ENCODE assay signal across 22 cellular contexts in genomic region chr13:107585466-107585865, GRCh38.
DNase-seq lines count a peak whose midpoint lies in the region; FAIRE-seq and TF ChIP-seq lines count a peak whose summit lies in the region.
"Had no signal": no experiment of that assay in that cellular context is flagged by ENCODE, and none has a peak within 500 bp of the region (broad histone marks: within the 10 kb centered on the region; RNA-seq: fewer than 3 reads in every experiment).

No MANE protein-coding gene starts in this region.

- H3K27ac ChIP-seq in endothelial cell of umbilical vein (ENCODE audit: insufficient read depth, low read depth, low read length): no peak overlapping the region
- H3K27ac ChIP-seq: thoracic aorta had no signal

- FAIRE-seq in H54 (lab: Jason Lieb, UNC): peak; percentile 96
- peak; percentile 71 for FAIRE-seq in endothelial cell of umbilical vein (lab: Jason Lieb, UNC)
- FAIRE-seq: bronchial epithelial cell, GM12878 had no signal

- no TSS peak for BruUV-seq in endothelial cell of umbilical vein (replicated peaks; lab: Mats Ljungman, UMichigan)

- POLR2A ChIA-PET in endothelial cell of umbilical vein (lab: Charles Lee): no interaction called here

- no peak overlapping the region for H2AFZ ChIP-seq in endothelial cell of umbilical vein (ENCODE audit: low read depth, low read length)

- DNase-seq in COLO668 (lab: John Stamatoyannopoulos, UW; ENCODE audit: unreplicated experiment) (peak; percentile 56), H54 (ENCODE audit: insufficient read length, low spot score) (no peak), NCI-H510A treated with DMSO at 0.1 percent for 48 hours (lab: John Stamatoyannopoulos, UW) (peak; percentile 44), endothelial cell of umbilical vein (ENCODE audit: low read depth, low spot score) (peak; percentile 78), NCI-H1436 (lab: John Stamatoyannopoulos, UW) (no peak), NK-92 (lab: John Stamatoyannopoulos, UW; ENCODE audit: unreplicated experiment) (no peak)
- no peak for DNase-seq in activated naive CD4-positive, alpha-beta T cell treated with anti-CD3 and anti-CD28 coated beads, Interleukin-2, amount 10 ng/mL, durations not matched to agents 7 days and 5 days
- no peak for DNase-seq in activated CD4-positive, alpha-beta T cell treated with anti-CD3 and anti-CD28 coated beads for 48 hours
- DNase-seq: activated CD8-positive, alpha-beta T cell treated with anti-CD3 and anti-CD28 coated beads, Interleukin-2, amount 10 ng/mL, durations not matched to agents 7 days and 5 days; activated T-cell treated with anti-CD3 and anti-CD28 coated beads, Interleukin-2, amount 50 U/mL, for 48 hours; GDM1; head of caudate nucleus; nucleus accumbens; right cardiac atrium; Right ventricle myocardium superior; stimulated activated CD4-positive, alpha-beta T cell treated with anti-CD3 and anti-CD28 coated beads, Interleukin-15, amount 100 ng/mL, for 24 hours; T-helper 2 cell had no signal

- CTCF ChIA-PET in endothelial cell of umbilical vein (lab: Charles Lee): no interaction called here
- CTCF ChIA-PET in activated naive CD4-positive, alpha-beta T cell treated with anti-CD3 and anti-CD28 coated beads, Interleukin-2, amount 10 ng/mL, durations not matched to agents 7 days and 5 days (lab: Charles Lee): interaction anchor here (0.7 kb wide), 1 partner anchor 1855 kb away, joined by 4 read pairs; no protein-coding TSS in a partner anchor

- no peaks in the 10 kb centered on the region for H3K27me3 Mint-ChIP-seq in activated naive CD4-positive, alpha-beta T cell treated with anti-CD3 and anti-CD28 coated beads, Interleukin-2, amount 10 ng/mL, durations not matched to agents 7 days and 5 days
- H3K27me3 Mint-ChIP-seq: activated naive CD8-positive, alpha-beta T cell had no signal

- H4K20me1 ChIP-seq in endothelial cell of umbilical vein (replicated peaks; ENCODE audit: control insufficient read depth, extremely low read depth, insufficient read depth, low read length): no peaks in the 10 kb centered on the region

- no peak overlapping the region for H3K4me3 ChIP-seq in endothelial cell of umbilical vein (replicated peaks in 1 of 3; ENCODE audit: insufficient read depth in 1 of 3, low read depth in 1 of 3, low read length in 3 of 3)
- H3K4me3 ChIP-seq: GM12878, thoracic aorta had no signal

- H3K9me3 ChIP-seq in endothelial cell of umbilical vein (replicated peaks; ENCODE audit: control insufficient read depth, insufficient read depth, low read length): no peaks in the 10 kb centered on the region
- H3K9me3 ChIP-seq: thoracic aorta had no signal

- intact Hi-C loops in endothelial cell of umbilical vein (cut with micrococcal nuclease): loop anchor here (1.0 to 10.0 kb wide), 2 partner anchors 134 to 381 kb away; no protein-coding TSS in a partner anchor

- no peaks in the 10 kb centered on the region for H3K27me3 ChIP-seq in endothelial cell of umbilical vein (ENCODE audit: control insufficient read depth in 2 of 2, insufficient read depth in 2 of 2, low read length in 2 of 2)

- peaks cover 15% of the 10 kb centered on the region for H3K4me1 ChIP-seq in endothelial cell of umbilical vein (ENCODE audit: control insufficient read depth, extremely low read depth, insufficient read depth, low read length)

- H3K9ac ChIP-seq in endothelial cell of umbilical vein (replicated peaks; ENCODE audit: extremely low read depth, insufficient read depth, low read length): no peak overlapping the region

- peak overlapping the region; percentile 28 for H3K4me2 ChIP-seq in endothelial cell of umbilical vein (ENCODE audit: insufficient read depth, low read length)

- H3K4me3 Mint-ChIP-seq in activated naive CD4-positive, alpha-beta T cell treated with anti-CD3 and anti-CD28 coated beads, Interleukin-2, amount 10 ng/mL, durations not matched to agents 7 days and 5 days: no peak overlapping the region
- H3K4me3 Mint-ChIP-seq: activated CD8-positive, alpha-beta T cell treated with anti-CD3 and anti-CD28 coated beads, Interleukin-2, amount 10 ng/mL, durations not matched to agents 7 days and 5 days; activated naive CD8-positive, alpha-beta T cell; stimulated activated effector memory CD8-positive, alpha-beta T cell treated with anti-CD3 and anti-CD28 coated beads, Interleukin-12 subunit alpha, Interleukin-12 subunit beta, amount 100 ng/mL, for 72 hours had no signal

- no peak for TF ChIP-seq CTCF in endothelial cell of umbilical vein (IDR thresholded peaks at IDR 0.05; ENCODE audit: extremely low read depth in 1 of 2, insufficient read depth in 1 of 2, low read depth in 1 of 2, low read length in 2 of 2)

- H3K79me2 ChIP-seq in endothelial cell of umbilical vein (ENCODE audit: control insufficient read depth, insufficient read depth, low read length): no peaks in the 10 kb centered on the region

- H3K27ac Mint-ChIP-seq in activated naive CD4-positive, alpha-beta T cell treated with anti-CD3 and anti-CD28 coated beads, Interleukin-2, amount 10 ng/mL, durations not matched to agents 7 days and 5 days: no peak overlapping the region
- H3K27ac Mint-ChIP-seq: activated CD8-positive, alpha-beta T cell treated with anti-CD3 and anti-CD28 coated beads, Interleukin-2, amount 10 ng/mL, durations not matched to agents 7 days and 5 days; activated naive CD8-positive, alpha-beta T cell; stimulated activated effector memory CD8-positive, alpha-beta T cell treated with anti-CD3 and anti-CD28 coated beads, Interleukin-12 subunit alpha, Interleukin-12 subunit beta, amount 100 ng/mL, for 72 hours had no signal

- H3K9me1 ChIP-seq in endothelial cell of umbilical vein (replicated peaks; ENCODE audit: control insufficient read depth, extremely low read depth, insufficient read depth, low read length): no peaks in the 10 kb centered on the region

- H3K36me3 ChIP-seq in endothelial cell of umbilical vein (ENCODE audit: control insufficient read depth in 2 of 2, extremely low read depth in 1 of 2, insufficient read depth in 2 of 2, low read length in 2 of 2): no peaks in the 10 kb centered on the region
- H3K36me3 ChIP-seq: thoracic aorta had no signal

- H3K9me3 Mint-ChIP-seq in activated naive CD4-positive, alpha-beta T cell treated with anti-CD3 and anti-CD28 coated beads, Interleukin-2, amount 10 ng/mL, durations not matched to agents 7 days and 5 days: peaks cover 2% of the 10 kb centered on the region

- no peak for TF ChIP-seq POLR2A in H54 (IDR thresholded peaks at IDR 0.05; ENCODE audit: low read depth, low read length)
- no peak for TF ChIP-seq POLR2A in endothelial cell of umbilical vein (IDR thresholded peaks at IDR 0.05; ENCODE audit: low read depth, low read length)

- dilution Hi-C loops in endothelial cell of umbilical vein (cut with MboI; ENCODE audit: extremely low pct_ligation_motif_present, low sequenced_read_pairs): no loop called here

- no peaks in the 10 kb centered on the region for H3K36me3 Mint-ChIP-seq in activated naive CD4-positive, alpha-beta T cell treated with anti-CD3 and anti-CD28 coated beads, Interleukin-2, amount 10 ng/mL, durations not matched to agents 7 days and 5 days
- H3K36me3 Mint-ChIP-seq: activated naive CD8-positive, alpha-beta T cell; stimulated activated effector memory CD8-positive, alpha-beta T cell treated with anti-CD3 and anti-CD28 coated beads, Interleukin-12 subunit alpha, Interleukin-12 subunit beta, amount 100 ng/mL, for 72 hours had no signal

- no peaks in the 10 kb centered on the region for H3K4me1 Mint-ChIP-seq in activated naive CD4-positive, alpha-beta T cell treated with anti-CD3 and anti-CD28 coated beads, Interleukin-2, amount 10 ng/mL, durations not matched to agents 7 days and 5 days
- H3K4me1 Mint-ChIP-seq: stimulated activated effector memory CD8-positive, alpha-beta T cell treated with anti-CD3 and anti-CD28 coated beads, Interleukin-12 subunit alpha, Interleukin-12 subunit beta, amount 100 ng/mL, for 72 hours had no signal

TF ChIP-seq in endothelial cell of umbilical vein, 7 proteins besides CTCF, POLR2A, EP300 and RAD21:
- TF ChIP-seq JUN (IDR thresholded peaks at IDR 0.05; ENCODE audit: borderline replicate concordance, insufficient read depth, insufficient read length, low read depth) (peak; percentile 27), EZH2 (IDR thresholded peaks at IDR 0.05; ENCODE audit: borderline replicate concordance, low read depth, low read length, severe bottlenecking) (no peak), GATA2 (IDR thresholded peaks at IDR 0.05; ENCODE audit: insufficient read depth, insufficient read length, low read depth, low read length) (no peak), MYC (IDR thresholded peaks at IDR 0.05; ENCODE audit: low read depth, low read length) (no peak), FOS (IDR thresholded peaks at IDR 0.05; ENCODE audit: borderline replicate concordance, insufficient read depth, low read length) (peak; percentile 15), MAX (IDR thresholded peaks at IDR 0.05; ENCODE audit: insufficient read depth, insufficient read length) (no peak)

Comparison
In these comparisons a context has a peak if more than half of its experiments do, and no peak if none do; other contexts are left out.
1. DNase-seq: peak in COLO668 (single experiment), NCI-H510A treated with DMSO at 0.1 percent for 48 hours (single experiment) and endothelial cell of umbilical vein (single experiment); none in H54 (single experiment), NCI-H1436 (single experiment), NK-92 (single experiment), activated naive CD4-positive, alpha-beta T cell treated with anti-CD3 and anti-CD28 coated beads, Interleukin-2, amount 10 ng/mL, durations not matched to agents 7 days and 5 days (single experiment) and activated CD4-positive, alpha-beta T cell treated with anti-CD3 and anti-CD28 coated beads for 48 hours (single experiment).